Comparison of ENCODE assay signal across 10 cellular contexts in the genomic region with DNA sequence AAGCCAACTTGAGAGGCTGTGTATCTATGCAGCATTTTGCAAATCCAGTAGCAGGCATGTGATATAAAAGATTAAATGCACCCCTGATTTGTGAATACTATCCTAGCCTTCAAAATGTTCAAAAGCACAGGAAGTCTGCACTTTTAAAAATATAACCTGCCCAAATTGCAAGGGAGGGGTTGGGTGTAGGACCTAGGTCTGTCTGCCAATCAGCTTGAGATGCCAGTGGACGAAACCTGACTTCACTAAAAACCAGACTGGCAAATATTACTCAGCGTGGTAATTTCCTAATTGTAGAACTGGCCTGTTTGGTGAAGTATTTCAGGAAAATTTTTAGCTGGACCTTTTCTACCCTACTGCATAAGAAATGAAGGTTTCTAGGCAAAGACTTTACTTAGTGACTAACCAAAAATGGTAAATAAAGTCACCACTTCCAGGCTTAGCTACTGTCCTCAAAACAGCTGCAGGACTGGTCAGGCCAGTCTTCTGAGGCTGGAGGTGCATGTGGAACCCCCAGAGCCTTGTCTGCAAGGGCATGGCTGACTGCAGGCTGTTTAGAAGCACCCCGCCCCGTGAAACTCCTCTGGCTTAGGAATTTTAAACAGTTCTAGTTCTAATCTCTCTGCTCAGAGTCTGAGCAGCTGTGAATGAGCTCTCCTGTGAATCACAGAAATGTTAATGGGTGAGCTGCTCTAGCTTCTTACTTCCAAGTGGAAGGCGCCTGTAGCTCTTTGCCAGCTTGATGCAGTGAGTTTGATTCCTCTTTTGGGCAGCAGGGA.
DNase-seq lines count a peak whose midpoint lies in the region; ATAC-seq and TF ChIP-seq lines count a peak whose summit lies in the region.
"Had no signal": no experiment of that assay in that cellular context is flagged by ENCODE, and none has a peak within 500 bp of the region (broad histone marks: within the 10 kb centered on the region; RNA-seq: fewer than 3 reads in every experiment).

No MANE protein-coding gene starts in this region.

- no peaks in the 10 kb centered on the region for H3K36me3 ChIP-seq in Loucy (ENCODE audit: insufficient read depth, low read length)
- H3K36me3 ChIP-seq in hepatocyte (replicated peaks; ENCODE audit: insufficient read depth, low read depth), result no peaks in the 10 kb centered on the region

- H4K20me1 ChIP-seq in Loucy (ENCODE audit: insufficient read depth, low read length, poor library complexity, severe bottlenecking), result no peaks in the 10 kb centered on the region
- no peaks in the 10 kb centered on the region for H4K20me1 ChIP-seq in hepatocyte (ENCODE audit: insufficient read depth, poor library complexity, severe bottlenecking)

- TF ChIP-seq CTCF in Loucy (conservative IDR thresholded peaks at IDR 0.05; ENCODE audit: low read length) (no peak), hepatocyte (IDR thresholded peaks at IDR 0.05; ENCODE audit: poor library complexity) (no peak)

- peak; percentile 11 for ATAC-seq in activated CD4-positive, alpha-beta T cell treated with anti-CD3 and anti-CD28 coated beads for 36 hours
- ATAC-seq in HG02610 (IDR thresholded peaks at IDR 0.05; ENCODE audit: unreplicated experiment), result peak; percentile 53
- peak; percentile 66 to 70 for ATAC-seq in stimulated activated naive B cell treated with anti-CD40 and anti-IgM and Interleukin-4, amounts not matched to agents 10 μg/mL and 1 μg/mL and 100 μg/mL, for 72 hours (replicated peaks)

- no peaks in the 10 kb centered on the region for H3K27me3 ChIP-seq in Loucy (ENCODE audit: insufficient read depth, low read length, poor library complexity, severe bottlenecking)
- no peaks in the 10 kb centered on the region for H3K27me3 ChIP-seq in hepatocyte

- no peaks in the 10 kb centered on the region for H3K9me3 ChIP-seq in Loucy (ENCODE audit: insufficient read depth, low read depth, low read length)
- no peaks in the 10 kb centered on the region for H3K9me3 ChIP-seq in hepatocyte (ENCODE audit: low read depth)

- no peak overlapping the region for H3K9ac ChIP-seq in Loucy (ENCODE audit: low read depth, low read length, poor library complexity, severe bottlenecking)
- H3K9ac ChIP-seq: parathyroid adenoma had no signal

- peaks cover 7% of the 10 kb centered on the region for H3K27me3 Mint-ChIP-seq in activated CD4-positive, alpha-beta T cell treated with anti-CD3 and anti-CD28 coated beads for 36 hours
- no peaks in the 10 kb centered on the region for H3K27me3 Mint-ChIP-seq in stimulated activated naive B cell treated with anti-CD40 and anti-IgM and Interleukin-4, amounts not matched to agents 10 μg/mL and 1 μg/mL and 100 μg/mL, for 72 hours

- WGBS in hepatocyte (ENCODE audit: low lambda C conversion rate, missing lambda C conversion rate), result 65% methylated on average over 5 of the region's 5 CpGs

- H3K9me2 ChIP-seq in Loucy (replicated peaks; ENCODE audit: low read depth, low read length) (no peaks in the 10 kb centered on the region), hepatocyte (replicated peaks; ENCODE audit: insufficient read depth) (no peaks in the 10 kb centered on the region)

- no peaks in the 10 kb centered on the region for H3K9me3 Mint-ChIP-seq in activated CD4-positive, alpha-beta T cell treated with anti-CD3 and anti-CD28 coated beads for 36 hours (ENCODE audit: low read depth)
- H3K9me3 Mint-ChIP-seq in stimulated activated naive B cell treated with anti-CD40 and anti-IgM and Interleukin-4, amounts not matched to agents 10 μg/mL and 1 μg/mL and 100 μg/mL, for 72 hours, result no peaks in the 10 kb centered on the region

- 0 out of 2 replicates have a peak overlapping the region, but pooled peaks have one; percentile 4 for H2AFZ ChIP-seq in Loucy (ENCODE audit: low read length)
- H2AFZ ChIP-seq in hepatocyte, result no peak overlapping the region
- H2AFZ ChIP-seq: parathyroid adenoma had no signal

- H3K4me3 Mint-ChIP-seq in activated CD4-positive, alpha-beta T cell treated with anti-CD3 and anti-CD28 coated beads for 36 hours, result no peak overlapping the region
- H3K4me3 Mint-ChIP-seq in stimulated activated naive B cell treated with anti-CD40 and anti-IgM and Interleukin-4, amounts not matched to agents 10 μg/mL and 1 μg/mL and 100 μg/mL, for 72 hours, result peak overlapping the region; percentile 46 to 65

- H3K79me2 ChIP-seq in Loucy (ENCODE audit: insufficient read depth, low read length) (no peaks in the 10 kb centered on the region), hepatocyte (no peaks in the 10 kb centered on the region)
- H3K79me2 ChIP-seq: parathyroid adenoma had no signal

- peaks cover 36% of the 10 kb centered on the region for H3K4me1 Mint-ChIP-seq in activated CD4-positive, alpha-beta T cell treated with anti-CD3 and anti-CD28 coated beads for 36 hours
- H3K4me1 Mint-ChIP-seq in stimulated activated naive B cell treated with anti-CD40 and anti-IgM and Interleukin-4, amounts not matched to agents 10 μg/mL and 1 μg/mL and 100 μg/mL, for 72 hours, result peaks cover 19 to 49% of the 10 kb centered on the region in 2 donors

- DNase-seq in activated CD4-positive, alpha-beta T cell treated with anti-CD3 and anti-CD28 coated beads for 36 hours, result no peak
- no peak for DNase-seq in activated CD4-positive, alpha-beta T cell treated with anti-CD3 and anti-CD28 coated beads, Interleukin-2, amount 50 U/mL, for 1 hour
- DNase-seq in stimulated activated naive B cell treated with anti-CD40 and anti-IgM and Interleukin-4, amounts not matched to agents 10 μg/mL and 1 μg/mL and 100 μg/mL, for 72 hours, result peak; percentile 35
- DNase-seq in NCI-H526 treated with DMSO at 0.1 percent for 48 hours (lab: John Stamatoyannopoulos, UW) (no peak), globus pallidus (ENCODE audit: low spot score) (no peak), hepatocyte (ENCODE audit: low spot score) (no peak)
- DNase-seq: activated CD4-positive, alpha-beta T cell treated with anti-CD3 and anti-CD28 coated beads, Interleukin-2, amount 50 U/mL, for 4 hours had no signal

- H3K36me3 Mint-ChIP-seq in activated CD4-positive, alpha-beta T cell treated with anti-CD3 and anti-CD28 coated beads for 36 hours (ENCODE audit: low read depth), result peaks cover 1% of the 10 kb centered on the region
- peaks cover 4 to 5% of the 10 kb centered on the region in 2 donors for H3K36me3 Mint-ChIP-seq in stimulated activated naive B cell treated with anti-CD40 and anti-IgM and Interleukin-4, amounts not matched to agents 10 μg/mL and 1 μg/mL and 100 μg/mL, for 72 hours

- POLR2A ChIA-PET in activated CD4-positive, alpha-beta T cell treated with anti-CD3 and anti-CD28 coated beads for 36 hours (lab: Charles Lee), result interaction anchor here (1.5 to 2.6 kb wide), 2 partner anchors 12 kb away, joined by 5 to 8 read pairs; no protein-coding TSS in a partner anchor

- intact Hi-C loops in activated CD4-positive, alpha-beta T cell treated with anti-CD3 and anti-CD28 coated beads for 36 hours (cut with DNase I, micrococcal nuclease), result loop anchor here (1.0 to 5.0 kb wide), 4 partner anchors 12 to 468 kb away; no protein-coding TSS in a partner anchor

- CTCF ChIA-PET in activated CD4-positive, alpha-beta T cell treated with anti-CD3 and anti-CD28 coated beads for 36 hours (lab: Charles Lee), result interaction anchor here (0.5 to 0.7 kb wide), 3 partner anchors 13 to 468 kb away, joined by 3 read pairs; no protein-coding TSS in a partner anchor

- H3K4me1 ChIP-seq in Loucy (ENCODE audit: insufficient read depth, low read length, poor library complexity, severe bottlenecking) (peaks cover 4% of the 10 kb centered on the region), hepatocyte (ENCODE audit: insufficient read depth) (no peaks in the 10 kb centered on the region)
- H3K4me1 ChIP-seq: parathyroid adenoma had no signal

- H3K4me2 ChIP-seq in Loucy (ENCODE audit: low read depth, low read length, poor library complexity, severe bottlenecking) (no peak overlapping the region), hepatocyte (no peak overlapping the region)

- no peak overlapping the region for H3K4me3 ChIP-seq in Loucy (ENCODE audit: low read length, poor library complexity, severe bottlenecking)
- no peak overlapping the region for H3K4me3 ChIP-seq in hepatocyte

- H3K27ac ChIP-seq in hepatocyte, result no peak overlapping the region
- H3K27ac ChIP-seq: parathyroid adenoma had no signal

- peak overlapping the region; percentile 35 for H3K27ac Mint-ChIP-seq in activated CD4-positive, alpha-beta T cell treated with anti-CD3 and anti-CD28 coated beads for 36 hours
- peak overlapping the region; percentile 75 for H3K27ac Mint-ChIP-seq in stimulated activated naive B cell treated with anti-CD40 and anti-IgM and Interleukin-4, amounts not matched to agents 10 μg/mL and 1 μg/mL and 100 μg/mL, for 72 hours

- no peaks in the 10 kb centered on the region for H3F3A ChIP-seq in Loucy (ENCODE audit: low read depth)

Comparison
In these comparisons a context has a peak if more than half of its experiments do, and no peak if none do; other contexts are left out.
1. ATAC-seq: peak in every context shown above with its lines; median percentile 68 in stimulated activated naive B cell treated with anti-CD40 and anti-IgM and Interleukin-4, amounts not matched to agents 10 μg/mL and 1 μg/mL and 100 μg/mL, for 72 hours; 53 in HG02610; 11 in activated CD4-positive, alpha-beta T cell treated with anti-CD3 and anti-CD28 coated beads for 36 hours.